27 cellular contexts compared by ENCODE assay signal in the genomic region with DNA sequence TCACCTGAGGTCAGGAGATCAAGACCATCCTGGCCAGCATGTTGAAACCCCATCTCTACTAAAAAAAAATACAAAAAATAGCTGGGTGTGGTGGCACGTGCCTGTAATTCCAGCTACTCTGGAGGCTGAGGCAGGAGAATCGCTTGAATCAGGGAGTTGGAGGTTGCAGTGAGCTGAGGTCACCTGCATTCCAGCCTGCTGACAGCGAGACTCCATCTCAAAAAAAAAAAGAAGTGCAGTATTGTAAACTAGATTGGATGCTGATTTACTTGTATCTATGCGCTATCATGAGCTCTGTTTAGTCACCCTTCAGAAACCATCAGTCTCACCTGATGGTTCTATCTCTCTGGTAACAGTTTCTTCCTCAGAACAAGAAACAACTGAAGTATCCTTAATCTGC. TPM values are rescaled to one million over a fixed set of nuclear protein-coding genes. Genes with fewer than 3 reads are reported as not detected.
DNase-seq lines count a peak whose midpoint lies in the region; ATAC-seq, FAIRE-seq and TF ChIP-seq lines count a peak whose summit lies in the region.
"Had no signal": no experiment of that assay in that cellular context is flagged by ENCODE, and none has a peak within 500 bp of the region (broad histone marks: within the 10 kb centered on the region; RNA-seq: fewer than 3 reads in every experiment).

No MANE protein-coding gene starts in this region.

- no peak overlapping the region for H2AFZ ChIP-seq in trophoblast cell (ENCODE audit: insufficient read depth, low read length, poor library complexity)

- H3K36me3 ChIP-seq in trophoblast cell (ENCODE audit: control insufficient read depth in 1 of 2, insufficient read depth in 2 of 2, low read length in 2 of 2) = peaks cover 36 to 43% of the 10 kb centered on the region in 2 experiments

- H2AK5ac ChIP-seq in trophoblast cell (ENCODE audit: low read length) = no peak overlapping the region

- H3K27me3 ChIP-seq in trophoblast cell (ENCODE audit: insufficient read depth, low read length) = no peaks in the 10 kb centered on the region

- H3K4me1 ChIP-seq in trophoblast cell (ENCODE audit: control insufficient read depth in 1 of 2, insufficient read depth in 2 of 2, low read length in 2 of 2) = peaks cover 2 to 7% of the 10 kb centered on the region in 2 experiments
- H3K4me1 ChIP-seq: A549 had no signal

- DNase-seq in activated T-cell treated with anti-CD3 and anti-CD28 coated beads, Interleukin-2, amount 50 U/mL, for 72 hours = no peak
- no peak for DNase-seq in activated T-cell treated with anti-CD3 and anti-CD28 coated beads, Interleukin-2, amount 50 U/mL, for 48 hours
- DNase-seq in endothelial cell (ENCODE audit: low spot score) (no peak), trophoblast cell (peak; percentile 64 to 77), pons (ENCODE audit: low spot score) (no peak), HTR-8/SVneo (ENCODE audit: insufficient read length, low spot score) (no peak)
- DNase-seq: AML-193; C1 segment of cervical spinal cord; CD4-positive, alpha-beta memory T cell; CD4-positive, CD25-positive, alpha-beta regulatory T cell; CD8-positive, alpha-beta memory T cell; COR-L47; DMS 273 treated with DMSO at 0.1 percent for 48 hours; DMS153; DMS53; DMS79; DND-41; EL; GDM1 had no signal

- no peaks in the 10 kb centered on the region for H3K79me1 ChIP-seq in trophoblast cell (ENCODE audit: low read length)

- no peak overlapping the region for H3K4me3 ChIP-seq in trophoblast cell (ENCODE audit: low read depth, low read length)
- H3K4me3 ChIP-seq: A549, GM12878 had no signal

- peaks cover 4 to 5% of the 10 kb centered on the region in 2 donors for H3K36me3 Mint-ChIP-seq in activated T-cell treated with anti-CD3 and anti-CD28 coated beads, Interleukin-2, amount 50 U/mL, for 72 hours (ENCODE audit: insufficient read depth in 2 of 2)
- H3K36me3 Mint-ChIP-seq in endothelial cell (ENCODE audit: low read depth, unreplicated experiment) = peaks cover 42% of the 10 kb centered on the region

- no peak overlapping the region for H3K27ac ChIP-seq in trophoblast cell (ENCODE audit: low read depth, low read length)
- H3K27ac ChIP-seq: 22Rv1, A549 had no signal

- no peak overlapping the region for H3K4ac ChIP-seq in trophoblast cell (ENCODE audit: low read depth, low read length)

- no peaks in the 10 kb centered on the region for H3K9me3 ChIP-seq in trophoblast cell (ENCODE audit: insufficient read depth, low read depth, low read length)

- no peak for ATAC-seq in activated T-cell treated with anti-CD3 and anti-CD28 coated beads, Interleukin-2, amount 50 U/mL, for 72 hours (replicated peaks in 1 of 2)
- no peak for ATAC-seq in HG03159 (IDR thresholded peaks at IDR 0.05; ENCODE audit: unreplicated experiment)
- ATAC-seq: GM12878 had no signal

- no peaks in the 10 kb centered on the region for H3K27me3 Mint-ChIP-seq in activated T-cell treated with anti-CD3 and anti-CD28 coated beads, Interleukin-2, amount 50 U/mL, for 72 hours (ENCODE audit: low read depth)
- H3K27me3 Mint-ChIP-seq in endothelial cell (ENCODE audit: unreplicated experiment) = peaks cover 3% of the 10 kb centered on the region
- H3K27me3 Mint-ChIP-seq: B cell; CD4-positive, alpha-beta memory T cell; CD4-positive, CD25-positive, alpha-beta regulatory T cell; CD8-positive, alpha-beta memory T cell had no signal

- no peak for FAIRE-seq in HTR-8/SVneo (lab: Jason Lieb, UNC)
- FAIRE-seq: A549, GM12878, GM12892, GM18507 had no signal

- no CpG with 5 or more reads among the region's 4 CpGs for WGBS in trophoblast cell (ENCODE audit: extremely low coverage, insufficient coverage, insufficient read length)

- no peak overlapping the region for H4K12ac ChIP-seq in trophoblast cell (ENCODE audit: low read depth, low read length)

- no peak overlapping the region for H2BK5ac ChIP-seq in trophoblast cell (ENCODE audit: low read depth, low read length, poor library complexity)

- H3K27ac Mint-ChIP-seq in activated T-cell treated with anti-CD3 and anti-CD28 coated beads, Interleukin-2, amount 50 U/mL, for 72 hours = peak overlapping the region; percentile 28
- H3K27ac Mint-ChIP-seq in endothelial cell (ENCODE audit: unreplicated experiment) = no peak overlapping the region
- H3K27ac Mint-ChIP-seq: B cell; CD4-positive, CD25-positive, alpha-beta regulatory T cell had no signal

- H3K4me3 Mint-ChIP-seq in activated T-cell treated with anti-CD3 and anti-CD28 coated beads, Interleukin-2, amount 50 U/mL, for 72 hours = no peak overlapping the region
- peak overlapping the region; percentile 42 for H3K4me3 Mint-ChIP-seq in endothelial cell (ENCODE audit: unreplicated experiment)
- H3K4me3 Mint-ChIP-seq: B cell; CD14-positive monocyte; CD4-positive, alpha-beta memory T cell; CD4-positive, CD25-positive, alpha-beta regulatory T cell; CD8-positive, alpha-beta memory T cell had no signal

- no peak overlapping the region for H3K14ac ChIP-seq in trophoblast cell (ENCODE audit: low read length)

- no peak overlapping the region for H4K8ac ChIP-seq in trophoblast cell (ENCODE audit: low read depth, low read length)

- H2BK12ac ChIP-seq in trophoblast cell (ENCODE audit: low read length) = no peak overlapping the region

- no peak overlapping the region for H3K18ac ChIP-seq in trophoblast cell (ENCODE audit: low read length)

- no peak for TF ChIP-seq CTCF in endothelial cell (IDR thresholded peaks at IDR 0.05; ENCODE audit: unreplicated experiment)

- no peak overlapping the region for H4K91ac ChIP-seq in trophoblast cell (ENCODE audit: low read depth, low read length)

- H3K9me3 Mint-ChIP-seq in activated T-cell treated with anti-CD3 and anti-CD28 coated beads, Interleukin-2, amount 50 U/mL, for 72 hours = no peaks in the 10 kb centered on the region
- no peaks in the 10 kb centered on the region for H3K9me3 Mint-ChIP-seq in endothelial cell (ENCODE audit: unreplicated experiment)

- no peak overlapping the region for H3K9ac ChIP-seq in trophoblast cell (ENCODE audit: low read length)

- H3K4me1 Mint-ChIP-seq in activated T-cell treated with anti-CD3 and anti-CD28 coated beads, Interleukin-2, amount 50 U/mL, for 72 hours (ENCODE audit: low read depth) = no peaks in the 10 kb centered on the region
- no peaks in the 10 kb centered on the region for H3K4me1 Mint-ChIP-seq in endothelial cell (ENCODE audit: unreplicated experiment)
- H3K4me1 Mint-ChIP-seq: CD14-positive monocyte; CD4-positive, CD25-positive, alpha-beta regulatory T cell had no signal

- H3K4me2 ChIP-seq in trophoblast cell (ENCODE audit: low read length) = no peak overlapping the region
- H3K4me2 ChIP-seq: A549 had no signal

- H3K23ac ChIP-seq in trophoblast cell (ENCODE audit: low read length) = no peak overlapping the region

- H3K79me2 ChIP-seq in trophoblast cell (ENCODE audit: control insufficient read depth, insufficient read depth, low read length, poor library complexity) = no peaks in the 10 kb centered on the region

- no peak overlapping the region for H2BK120ac ChIP-seq in trophoblast cell (ENCODE audit: insufficient read depth, low read length, poor library complexity)

RNA-seq across cellular contexts. Expression of gene ZSCAN21, which starts 13.8 kb away (rescaled TPM):
- total RNA-seq in activated T-cell treated with anti-CD3 and anti-CD28 coated beads, Interleukin-2, amount 50 U/mL, for 72 hours = 10 to 100 TPM in 1 of 2 donors, 1 to 10 TPM in 1; 8.4 to 12.4 TPM
- 18.5 TPM for total RNA-seq in endothelial cell (ENCODE audit: unreplicated experiment)
- 12.9 and 13.0 TPM in 2 replicates for polyA plus RNA-seq in trophoblast cell (2013)

RNA-seq across cellular contexts. Expression of gene ZNF3, which starts 18.1 kb away (rescaled TPM):
- 10 to 100 TPM; 23.1 to 24.2 TPM for total RNA-seq in activated T-cell treated with anti-CD3 and anti-CD28 coated beads, Interleukin-2, amount 50 U/mL, for 72 hours
- total RNA-seq in endothelial cell (ENCODE audit: unreplicated experiment) = 47.7 TPM
- 31.8 and 35.0 TPM in 2 replicates for polyA plus RNA-seq in trophoblast cell (2013)

RNA-seq across cellular contexts. Expression of gene COPS6, which starts 25.4 kb away (rescaled TPM):
- total RNA-seq in activated T-cell treated with anti-CD3 and anti-CD28 coated beads, Interleukin-2, amount 50 U/mL, for 72 hours = 10 to 100 TPM; 43.7 to 45.4 TPM
- total RNA-seq in endothelial cell (ENCODE audit: unreplicated experiment) = 82.4 TPM
- 71.8 and 73.0 TPM in 2 replicates for polyA plus RNA-seq in trophoblast cell (2013)

RNA-seq across cellular contexts. Expression of gene MCM7, which starts 37.8 kb away (rescaled TPM):
- 100 to 1,000 TPM; 270 to 332 TPM for total RNA-seq in activated T-cell treated with anti-CD3 and anti-CD28 coated beads, Interleukin-2, amount 50 U/mL, for 72 hours
- 119 TPM for total RNA-seq in endothelial cell (ENCODE audit: unreplicated experiment)
- polyA plus RNA-seq in trophoblast cell (2013) = 146 and 149 TPM in 2 replicates

RNA-seq across cellular contexts. Expression of gene AP4M1, which starts 38.1 kb away (rescaled TPM):
- total RNA-seq in activated T-cell treated with anti-CD3 and anti-CD28 coated beads, Interleukin-2, amount 50 U/mL, for 72 hours = 10 to 100 TPM in 1 of 2 donors, 1 to 10 TPM in 1; 9.3 to 10.5 TPM
- total RNA-seq in endothelial cell (ENCODE audit: unreplicated experiment) = 17.8 TPM
- polyA plus RNA-seq in trophoblast cell (2013) = 11.0 and 11.6 TPM in 2 replicates

Comparison
In these comparisons a context has a peak if more than half of its experiments do, and no peak if none do; other contexts are left out.
1. DNase-seq: peak in trophoblast cell (2 of 2); none in activated T-cell treated with anti-CD3 and anti-CD28 coated beads, Interleukin-2, amount 50 U/mL, for 72 hours (0 of 2), activated T-cell treated with anti-CD3 and anti-CD28 coated beads, Interleukin-2, amount 50 U/mL, for 48 hours (0 of 2), endothelial cell (single experiment), pons (single experiment) and HTR-8/SVneo (single experiment).